Comparison of ENCODE assay signal across 25 cellular contexts in genomic region chr19:29643361-29643935, GRCh38.
"Had no signal": no experiment of that assay in that cellular context is flagged by ENCODE, and none has a peak within 500 bp of the region (broad histone marks: within the 10 kb centered on the region; RNA-seq: fewer than 3 reads in every experiment).

No MANE protein-coding gene starts in this region.

- H3K4me1 ChIP-seq: ascending aorta had no signal

- H3K36me3 ChIP-seq: ascending aorta, MG63 had no signal

- ATAC-seq: activated CD8-positive, alpha-beta memory T cell treated with anti-CD3 and anti-CD28 coated beads, Interleukin-2, amount 10 ng/mL, durations not matched to agents 7 days and 5 days; activated naive CD4-positive, alpha-beta T cell treated with anti-CD3 and anti-CD28 coated beads, Interleukin-2, amount 50 U/mL, for 72 hours; activated naive CD8-positive, alpha-beta T cell treated with anti-CD3 and anti-CD28 coated beads, Interleukin-2, amount 50 U/mL, for 24 hours; body of pancreas; PC-3; T-helper 17 cell had no signal

- H3K27me3 ChIP-seq: ascending aorta, body of pancreas, MG63 had no signal

- H3K36me3 Mint-ChIP-seq: activated CD8-positive, alpha-beta memory T cell treated with anti-CD3 and anti-CD28 coated beads, Interleukin-2, amount 10 ng/mL, durations not matched to agents 7 days and 5 days; activated naive CD4-positive, alpha-beta T cell treated with anti-CD3 and anti-CD28 coated beads, Interleukin-2, amount 50 U/mL, for 72 hours had no signal

- H3K4me3 Mint-ChIP-seq: activated B cell treated with CpG ODN at 0.5 μM for 24 hours; activated CD4-positive, alpha-beta T cell treated with anti-CD3 and anti-CD28 coated beads, Interleukin-2, amount 10 ng/mL, durations not matched to agents 24 days and 14 days; activated CD8-positive, alpha-beta memory T cell treated with anti-CD3 and anti-CD28 coated beads, Interleukin-2, amount 10 ng/mL, durations not matched to agents 7 days and 5 days; activated naive CD8-positive, alpha-beta T cell treated with anti-CD3 and anti-CD28 coated beads, Interleukin-2, amount 50 U/mL, for 24 hours; activated T-cell treated with anti-CD3 and anti-CD28 coated beads, Interleukin-2, amount 50 U/mL, for 24 hours; activated T-helper 1 cell treated with anti-CD3 and anti-CD28 coated beads, Interleukin-12 subunit alpha, Interleukin-12 subunit beta, Interleukin-2, Interleukin-4 antibody, amounts not matched to agents 30 ng/mL and 10 ng/mL and 1 ng/mL, durations not matched to agents 14 hours and 24 hours and 36 hours; T-helper 17 cell had no signal

- H3K9me3 Mint-ChIP-seq: activated B cell treated with CpG ODN at 0.5 μM for 24 hours; activated CD4-positive, alpha-beta T cell treated with anti-CD3 and anti-CD28 coated beads, Interleukin-2, amount 10 ng/mL, durations not matched to agents 24 days and 14 days; activated naive CD4-positive, alpha-beta T cell treated with anti-CD3 and anti-CD28 coated beads, Interleukin-2, amount 50 U/mL, for 72 hours; activated naive CD8-positive, alpha-beta T cell treated with anti-CD3 and anti-CD28 coated beads, Interleukin-2, amount 50 U/mL, for 24 hours; activated T-cell treated with anti-CD3 and anti-CD28 coated beads, Interleukin-2, amount 50 U/mL, for 24 hours; activated T-helper 1 cell treated with anti-CD3 and anti-CD28 coated beads, Interleukin-12 subunit alpha, Interleukin-12 subunit beta, Interleukin-2, Interleukin-4 antibody, amounts not matched to agents 30 ng/mL and 10 ng/mL and 1 ng/mL, durations not matched to agents 14 hours and 24 hours and 36 hours had no signal

- H3K9me3 ChIP-seq: ascending aorta, body of pancreas, MG63 had no signal

- H3K27ac ChIP-seq: ascending aorta, body of pancreas had no signal

- H3K4me3 ChIP-seq: ascending aorta, body of pancreas, MG63 had no signal

- H3K27ac Mint-ChIP-seq: activated B cell treated with CpG ODN at 0.5 μM for 24 hours; activated CD4-positive, alpha-beta T cell treated with anti-CD3 and anti-CD28 coated beads, Interleukin-2, amount 10 ng/mL, durations not matched to agents 24 days and 14 days; activated CD8-positive, alpha-beta memory T cell treated with anti-CD3 and anti-CD28 coated beads, Interleukin-2, amount 10 ng/mL, durations not matched to agents 7 days and 5 days; activated naive CD4-positive, alpha-beta T cell treated with anti-CD3 and anti-CD28 coated beads, Interleukin-2, amount 50 U/mL, for 72 hours; activated naive CD8-positive, alpha-beta T cell treated with anti-CD3 and anti-CD28 coated beads, Interleukin-2, amount 50 U/mL, for 24 hours; activated T-cell treated with anti-CD3 and anti-CD28 coated beads, Interleukin-2, amount 50 U/mL, for 24 hours; activated T-helper 1 cell treated with anti-CD3 and anti-CD28 coated beads, Interleukin-12 subunit alpha, Interleukin-12 subunit beta, Interleukin-2, Interleukin-4 antibody, amounts not matched to agents 30 ng/mL and 10 ng/mL and 1 ng/mL, durations not matched to agents 14 hours and 24 hours and 36 hours; T-helper 17 cell had no signal

- DNase-seq: activated B cell treated with CpG ODN at 0.5 μM for 24 hours; activated CD4-positive, alpha-beta T cell treated with anti-CD3 and anti-CD28 coated beads for 1 hour; activated CD4-positive, alpha-beta T cell treated with anti-CD3 and anti-CD28 coated beads, Interleukin-2, amount 10 ng/mL, durations not matched to agents 24 days and 14 days; activated CD4-positive, alpha-beta T cell treated with anti-CD3 and anti-CD28 coated beads, Interleukin-2, amount 50 U/mL, for 48 hours; activated CD8-positive, alpha-beta memory T cell treated with anti-CD3 and anti-CD28 coated beads, Interleukin-2, amount 10 ng/mL, durations not matched to agents 7 days and 5 days; activated effector memory CD4-positive, alpha-beta T cell treated with anti-CD3 and anti-CD28 coated beads, Interleukin-2, amount 50 U/mL, for 16 hours; activated naive CD4-positive, alpha-beta T cell treated with Interleukin-2 at 50 U/mL for 16 hours; activated naive CD8-positive, alpha-beta T cell treated with anti-CD3 and anti-CD28 coated beads, Interleukin-2, amount 50 U/mL, for 24 hours; activated T-cell treated with anti-CD3 and anti-CD28 coated beads, Interleukin-2, amount 50 U/mL, for 24 hours; amniotic stem cell; body of pancreas; MG63; NCI-H1105 treated with DMSO at 0.1 percent for 48 hours; NCI-H1436 treated with DMSO at 0.1 percent for 48 hours; NCI-H187 treated with DMSO at 0.1 percent for 48 hours; NCI-H2081 treated with DMSO at 0.1 percent for 48 hours; NCI-H446; NCI-H524; PC-3; SIG-M5; T-helper 17 cell; T-helper 9 cell had no signal

- H3K27me3 Mint-ChIP-seq: activated naive CD8-positive, alpha-beta T cell treated with anti-CD3 and anti-CD28 coated beads, Interleukin-2, amount 50 U/mL, for 24 hours; activated T-cell treated with anti-CD3 and anti-CD28 coated beads, Interleukin-2, amount 50 U/mL, for 24 hours had no signal

- H3K4me1 Mint-ChIP-seq: activated B cell treated with CpG ODN at 0.5 μM for 24 hours had no signal
